19 cellular contexts compared by ENCODE assay signal in the genomic region with DNA sequence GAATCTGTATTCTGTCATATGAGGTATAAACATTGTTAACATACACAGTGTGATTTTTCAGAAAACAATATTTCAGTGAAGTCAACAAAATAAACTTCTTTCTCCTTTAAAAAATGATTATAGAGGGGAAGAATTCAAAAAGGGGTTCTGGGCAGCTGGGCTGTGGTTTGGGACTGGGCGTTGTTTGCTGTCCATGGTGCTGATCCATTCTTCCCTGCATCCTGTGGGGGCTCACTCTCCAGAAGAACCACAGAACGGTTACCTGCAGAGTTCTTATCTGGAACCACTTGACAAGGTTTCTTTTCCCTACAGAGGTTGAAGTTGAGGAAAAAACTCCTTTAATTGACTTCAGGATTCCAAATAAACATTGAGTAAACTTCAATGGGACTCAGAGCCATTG.
DNase-seq lines count a peak whose midpoint lies in the region; ATAC-seq, FAIRE-seq and TF ChIP-seq lines count a peak whose summit lies in the region.
"Had no signal": no experiment of that assay in that cellular context is flagged by ENCODE, and none has a peak within 500 bp of the region (broad histone marks: within the 10 kb centered on the region; RNA-seq: fewer than 3 reads in every experiment).

No MANE protein-coding gene starts in this region.

- no peaks in the 10 kb centered on the region for H3K36me3 Mint-ChIP-seq in nephron progenitor cell (ENCODE audit: low read depth)
- H3K36me3 Mint-ChIP-seq in activated CD4-positive, alpha-beta memory T cell treated with anti-CD3 and anti-CD28 coated beads for 36 hours, result no peaks in the 10 kb centered on the region
- H3K36me3 Mint-ChIP-seq in activated CD4-positive, alpha-beta memory T cell treated with anti-CD3 and anti-CD28 coated beads, Interleukin-2, amount 10 ng/mL, durations not matched to agents 7 days and 5 days (ENCODE audit: low read depth), result no peaks in the 10 kb centered on the region

- peaks cover 4% of the 10 kb centered on the region for H3K9me3 Mint-ChIP-seq in nephron progenitor cell
- peaks cover 19% of the 10 kb centered on the region for H3K9me3 Mint-ChIP-seq in activated CD4-positive, alpha-beta memory T cell treated with anti-CD3 and anti-CD28 coated beads for 36 hours
- peaks cover 7% of the 10 kb centered on the region for H3K9me3 Mint-ChIP-seq in activated CD4-positive, alpha-beta memory T cell treated with anti-CD3 and anti-CD28 coated beads, Interleukin-2, amount 10 ng/mL, durations not matched to agents 7 days and 5 days

- H3K36me3 ChIP-seq in HAP-1 (replicated peaks) (no peaks in the 10 kb centered on the region), GM12878 (ENCODE audit: control insufficient read depth in 2 of 2, insufficient read depth in 2 of 2, low read length in 1 of 2) (no peaks in the 10 kb centered on the region)

- intact Hi-C loops in GM12878 (cut with micrococcal nuclease; ENCODE audit: unreplicated experiment), result no loop called here
- intact Hi-C loops in activated CD4-positive, alpha-beta memory T cell treated with anti-CD3 and anti-CD28 coated beads for 36 hours (cut with micrococcal nuclease), result no loop called here

- WGBS in GM12878 (ENCODE audit: insufficient coverage, insufficient replicate concordance, low lambda C conversion rate, missing lambda C conversion rate), result 3% methylated on average over 2 of the region's 2 CpGs

- BruUV-seq in GM12878 (replicated peaks; lab: Mats Ljungman, UMichigan), result no TSS peak

- H3K27ac Mint-ChIP-seq in nephron progenitor cell, result no peak overlapping the region
- H3K27ac Mint-ChIP-seq in activated CD4-positive, alpha-beta memory T cell treated with anti-CD3 and anti-CD28 coated beads for 36 hours, result no peak overlapping the region
- no peak overlapping the region for H3K27ac Mint-ChIP-seq in activated CD4-positive, alpha-beta memory T cell treated with anti-CD3 and anti-CD28 coated beads, Interleukin-2, amount 10 ng/mL, durations not matched to agents 7 days and 5 days
- H3K27ac Mint-ChIP-seq: naive thymus-derived CD8-positive, alpha-beta T cell had no signal

- in situ Hi-C loops in HAP-1 (cut with MboI; ENCODE audit: low sequenced_read_pairs) (no loop called here), GM12878 (cut with MboI) (no loop called here)

- TF ChIP-seq POLR2A in NB4 (IDR thresholded peaks at IDR 0.05; ENCODE audit: extremely low read depth, insufficient read length) (no peak), GM12878 (IDR thresholded peaks at IDR 0.05; ENCODE audit: low read depth, low read length) (no peak)

- CTCF ChIA-PET in GM12878 (lab: Yijun Ruan, JAX), result no interaction called here
- CTCF ChIA-PET in activated CD4-positive, alpha-beta memory T cell treated with anti-CD3 and anti-CD28 coated beads for 36 hours (lab: Charles Lee), result no interaction called here
- CTCF ChIA-PET in activated CD4-positive, alpha-beta memory T cell treated with anti-CD3 and anti-CD28 coated beads, Interleukin-2, amount 10 ng/mL, durations not matched to agents 7 days and 5 days (lab: Charles Lee), result no interaction called here

- H3K4me3 ChIP-seq in HAP-1, result no peak overlapping the region
- H3K4me3 ChIP-seq in NB4 (ENCODE audit: low read depth, low read length), result no peak overlapping the region
- H3K4me3 ChIP-seq in GM12878, result no peak overlapping the region
- H3K4me3 ChIP-seq: skin epidermis had no signal

- no peak overlapping the region for H2AFZ ChIP-seq in GM12878 (ENCODE audit: control insufficient read depth, low read depth, low read length)

- ATAC-seq in GM12878, result no peak
- ATAC-seq: left colon; naive thymus-derived CD8-positive, alpha-beta T cell had no signal

- TF ChIP-seq EP300 in GM12878 (IDR thresholded peaks at IDR 0.05; ENCODE audit: borderline replicate concordance in 1 of 2, control insufficient read depth in 1 of 2, low read depth in 2 of 2, low read length in 2 of 2), result no peak

- no peak overlapping the region for H3K9ac ChIP-seq in GM12878 (ENCODE audit: control insufficient read depth, insufficient read depth, low read length)

- no peak overlapping the region for H3K4me2 ChIP-seq in GM12878 (ENCODE audit: control insufficient read depth, insufficient read depth)

- DNase-seq in HAP-1 (ENCODE audit: low spot score in 2 of 2), result peak; percentile 5 to 65
- DNase-seq in NB4 (ENCODE audit: low read depth), result peak; percentile 48
- DNase-seq in GM12878 (ENCODE audit: low read depth, low spot score), result no peak
- DNase-seq in nephron progenitor cell, result peak; percentile 75
- DNase-seq in RCC 7860 (ENCODE audit: low spot score), result no peak
- no peak for DNase-seq in substantia nigra (lab: John Stamatoyannopoulos, UW)
- no peak for DNase-seq in activated CD4-positive, alpha-beta memory T cell treated with anti-CD3 and anti-CD28 coated beads for 36 hours
- DNase-seq in activated CD4-positive, alpha-beta memory T cell treated with anti-CD3 and anti-CD28 coated beads, Interleukin-2, amount 10 ng/mL, durations not matched to agents 7 days and 5 days, result no peak
- DNase-seq: activated naive CD4-positive, alpha-beta T cell treated with anti-CD3 and anti-CD28 coated beads, Interleukin-2, amount 50 U/mL, for 16 hours; C1 segment of cervical spinal cord; cerebellar nuclear complex; glutamatergic neuron; HCEC 1CT; left colon; naive thymus-derived CD8-positive, alpha-beta T cell; NCI-H187; NCI-H748 treated with DMSO at 0.1 percent for 48 hours had no signal

- no peaks in the 10 kb centered on the region for H3K27me3 ChIP-seq in HAP-1 (ENCODE audit: low read depth)
- no peaks in the 10 kb centered on the region for H3K27me3 ChIP-seq in GM12878 (replicated peaks in 1 of 2; ENCODE audit: control insufficient read depth in 2 of 2, insufficient read depth in 2 of 2, low read length in 1 of 2)

- TF ChIP-seq CTCF in NB4 (IDR thresholded peaks at IDR 0.05; ENCODE audit: low read depth, low read length) (no peak), GM12878 (IDR thresholded peaks at IDR 0.05 in 2 of 3, conservative IDR thresholded peaks at IDR 0.05 in 1 of 3; ENCODE audit: control insufficient read depth in 2 of 3, extremely low read depth in 1 of 3, insufficient read depth in 1 of 3, low read depth in 3 of 3, low read length in 3 of 3) (no peak), nephron progenitor cell (IDR thresholded peaks at IDR 0.05) (no peak)

- SMC1A ChIA-PET in GM12878 (lab: Charles Lee; ENCODE audit: uncharacterized antibody, unreplicated experiment), result no interaction called here

- no peaks in the 10 kb centered on the region for H3K4me1 Mint-ChIP-seq in nephron progenitor cell
- H3K4me1 Mint-ChIP-seq in activated CD4-positive, alpha-beta memory T cell treated with anti-CD3 and anti-CD28 coated beads for 36 hours (ENCODE audit: low read depth), result no peaks in the 10 kb centered on the region
- no peaks in the 10 kb centered on the region for H3K4me1 Mint-ChIP-seq in activated CD4-positive, alpha-beta memory T cell treated with anti-CD3 and anti-CD28 coated beads, Interleukin-2, amount 10 ng/mL, durations not matched to agents 7 days and 5 days
- H3K4me1 Mint-ChIP-seq: naive thymus-derived CD8-positive, alpha-beta T cell had no signal

- FAIRE-seq in GM12878 (lab: Jason Lieb, UNC) (no peak), RCC 7860 (lab: Jason Lieb, UNC) (no peak)

- no peak overlapping the region for H3K4me3 Mint-ChIP-seq in nephron progenitor cell
- H3K4me3 Mint-ChIP-seq in activated CD4-positive, alpha-beta memory T cell treated with anti-CD3 and anti-CD28 coated beads for 36 hours, result no peak overlapping the region
- no peak overlapping the region for H3K4me3 Mint-ChIP-seq in activated CD4-positive, alpha-beta memory T cell treated with anti-CD3 and anti-CD28 coated beads, Interleukin-2, amount 10 ng/mL, durations not matched to agents 7 days and 5 days
- H3K4me3 Mint-ChIP-seq: naive thymus-derived CD8-positive, alpha-beta T cell had no signal

- RAD21 ChIA-PET in GM12878 (lab: Charles Lee; ENCODE audit: unreplicated experiment), result no interaction called here

- H3K9me3 ChIP-seq in HAP-1, result no peaks in the 10 kb centered on the region
- no peaks in the 10 kb centered on the region for H3K9me3 ChIP-seq in GM12878 (replicated peaks; ENCODE audit: control insufficient read depth, insufficient read depth, low read length)

- no peaks in the 10 kb centered on the region for H3K4me1 ChIP-seq in HAP-1
- no peaks in the 10 kb centered on the region for H3K4me1 ChIP-seq in GM12878 (ENCODE audit: control insufficient read depth, insufficient read depth, low read length)

- POLR2A ChIA-PET in GM12878 (lab: Charles Lee), result no interaction called here
- POLR2A ChIA-PET in activated CD4-positive, alpha-beta memory T cell treated with anti-CD3 and anti-CD28 coated beads for 36 hours (lab: Charles Lee), result no interaction called here
- POLR2A ChIA-PET in activated CD4-positive, alpha-beta memory T cell treated with anti-CD3 and anti-CD28 coated beads, Interleukin-2, amount 10 ng/mL, durations not matched to agents 7 days and 5 days (lab: Charles Lee), result no interaction called here

- H3K79me2 ChIP-seq in GM12878 (ENCODE audit: control insufficient read depth, insufficient read depth, low read length), result no peaks in the 10 kb centered on the region

- no peaks in the 10 kb centered on the region for H4K20me1 ChIP-seq in GM12878 (ENCODE audit: control insufficient read depth, insufficient read depth)

- H3K27ac ChIP-seq in GM12878 (ENCODE audit: control insufficient read depth, insufficient read depth) (no peak overlapping the region), substantia nigra (ENCODE audit: low read depth, low read length, poor library complexity, severe bottlenecking) (no peak overlapping the region)
- H3K27ac ChIP-seq: epithelial cell of prostate, skin epidermis had no signal

- H3K27me3 Mint-ChIP-seq in nephron progenitor cell (ENCODE audit: low read depth, poor library complexity), result peaks cover 3% of the 10 kb centered on the region
- H3K27me3 Mint-ChIP-seq in activated CD4-positive, alpha-beta memory T cell treated with anti-CD3 and anti-CD28 coated beads for 36 hours, result no peaks in the 10 kb centered on the region
- H3K27me3 Mint-ChIP-seq in activated CD4-positive, alpha-beta memory T cell treated with anti-CD3 and anti-CD28 coated beads, Interleukin-2, amount 10 ng/mL, durations not matched to agents 7 days and 5 days, result no peaks in the 10 kb centered on the region
- H3K27me3 Mint-ChIP-seq: naive thymus-derived CD8-positive, alpha-beta T cell had no signal

- no peak for TF ChIP-seq RAD21 in GM12878 (IDR thresholded peaks at IDR 0.05; ENCODE audit: insufficient read depth, low read depth, low read length)

Comparison
In these comparisons a context has a peak if more than half of its experiments do, and no peak if none do; other contexts are left out.
1. DNase-seq: peak in HAP-1 (2 of 2), NB4 (single experiment) and nephron progenitor cell (single experiment); none in GM12878 (single experiment), RCC 7860 (single experiment), substantia nigra (0 of 49), activated CD4-positive, alpha-beta memory T cell treated with anti-CD3 and anti-CD28 coated beads for 36 hours (single experiment) and activated CD4-positive, alpha-beta memory T cell treated with anti-CD3 and anti-CD28 coated beads, Interleukin-2, amount 10 ng/mL, durations not matched to agents 7 days and 5 days (single experiment).